23 cellular contexts compared by ENCODE assay signal in genomic region chr16:86591270-86591669, GRCh38. TPM values are rescaled to one million over a fixed set of nuclear protein-coding genes. Genes with fewer than 3 reads are reported as not detected.
DNase-seq lines count a peak whose midpoint lies in the region; ATAC-seq, FAIRE-seq and TF ChIP-seq lines count a peak whose summit lies in the region.
"Had no signal": no experiment of that assay in that cellular context is flagged by ENCODE, and none has a peak within 500 bp of the region (broad histone marks: within the 10 kb centered on the region; RNA-seq: fewer than 3 reads in every experiment).

No MANE protein-coding gene starts in this region.

- DNase-seq in Calu3 (no peak), HTR-8/SVneo (ENCODE audit: insufficient read length, low spot score) (no peak), ascending aorta (ENCODE audit: low spot score in 2 of 2) (peak in 1 of 2 donors; percentile 40), thoracic aorta (ENCODE audit: low spot score) (no peak), GM19240 (ENCODE audit: insufficient read length, low spot score) (no peak)
- DNase-seq in activated CD8-positive, alpha-beta T cell treated with anti-CD3 and anti-CD28 coated beads, Interleukin-2, amount 10 ng/mL, durations not matched to agents 7 days and 5 days, result no peak
- DNase-seq in CD4-positive, alpha-beta memory T cell, result no peak
- DNase-seq: ACHN; H9; Karpas-422; NCI-H1105; NCI-H2029; NCI-H446 treated with DMSO at 0.1 percent for 48 hours; NCI-H526; NCI-H82; NK-92 treated with Interleukin-12 subunit alpha and Interleukin-12 subunit beta, amount 100 ng/mL, for 24 hours; SHP77 treated with DMSO at 0.1 percent for 48 hours had no signal

- H3K27me3 ChIP-seq in ascending aorta, result no peaks in the 10 kb centered on the region
- H3K27me3 ChIP-seq in thoracic aorta (replicated peaks; ENCODE audit: insufficient read depth), result no peaks in the 10 kb centered on the region
- peaks cover 5% of the 10 kb centered on the region for H3K27me3 ChIP-seq in CD4-positive, alpha-beta memory T cell (ENCODE audit: insufficient read depth, low read length)

- peak; percentile 52 for FAIRE-seq in HTR-8/SVneo (lab: Jason Lieb, UNC)
- FAIRE-seq: D721Med, GM18507 had no signal

- BruUV-seq in Calu3 (replicated peaks; lab: Mats Ljungman, UMichigan), result no TSS peak

- intact Hi-C loops in Calu3 (cut with micrococcal nuclease; ENCODE audit: unreplicated experiment), result no loop called here
- intact Hi-C loops in ascending aorta (cut with DNase I), result no loop called here
- intact Hi-C loops in CD4-positive, alpha-beta memory T cell (cut with micrococcal nuclease), result no loop called here

- TF ChIP-seq CTCF in Calu3 (IDR thresholded peaks at IDR 0.05; ENCODE audit: unreplicated experiment) (no peak), ascending aorta (IDR thresholded peaks at IDR 0.05) (no peak), thoracic aorta (IDR thresholded peaks at IDR 0.05) (no peak)

- no peaks in the 10 kb centered on the region for H3K9me3 ChIP-seq in ascending aorta
- no peaks in the 10 kb centered on the region for H3K9me3 ChIP-seq in thoracic aorta
- no peaks in the 10 kb centered on the region for H3K9me3 ChIP-seq in CD4-positive, alpha-beta memory T cell (ENCODE audit: control insufficient read depth in 1 of 2, low read length in 2 of 2)

- H3K9me3 Mint-ChIP-seq in Calu3 (ENCODE audit: low read depth, unreplicated experiment), result peaks cover 5% of the 10 kb centered on the region
- no peaks in the 10 kb centered on the region for H3K9me3 Mint-ChIP-seq in activated CD8-positive, alpha-beta T cell treated with anti-CD3 and anti-CD28 coated beads, Interleukin-2, amount 10 ng/mL, durations not matched to agents 7 days and 5 days (ENCODE audit: insufficient read depth)
- peaks cover 0 to 2% (median 0%) of the 10 kb centered on the region in 8 donors for H3K9me3 Mint-ChIP-seq in CD4-positive, alpha-beta memory T cell
- H3K9me3 Mint-ChIP-seq: GM23338, H9 had no signal

- H3K4me3 Mint-ChIP-seq in Calu3 (ENCODE audit: low read depth, unreplicated experiment), result no peak overlapping the region
- H3K4me3 Mint-ChIP-seq in activated CD8-positive, alpha-beta T cell treated with anti-CD3 and anti-CD28 coated beads, Interleukin-2, amount 10 ng/mL, durations not matched to agents 7 days and 5 days, result no peak overlapping the region
- no peak overlapping the region for H3K4me3 Mint-ChIP-seq in CD4-positive, alpha-beta memory T cell
- H3K4me3 Mint-ChIP-seq: GM23338, H9 had no signal

- no peaks in the 10 kb centered on the region for H3K36me3 Mint-ChIP-seq in Calu3 (ENCODE audit: insufficient read depth, unreplicated experiment)
- no peaks in the 10 kb centered on the region for H3K36me3 Mint-ChIP-seq in activated CD8-positive, alpha-beta T cell treated with anti-CD3 and anti-CD28 coated beads, Interleukin-2, amount 10 ng/mL, durations not matched to agents 7 days and 5 days (ENCODE audit: low read depth)
- no peaks in the 10 kb centered on the region for H3K36me3 Mint-ChIP-seq in CD4-positive, alpha-beta memory T cell

- H3K27ac ChIP-seq in ascending aorta, result peak overlapping the region; percentile 95 to 99
- H3K27ac ChIP-seq in thoracic aorta, result peak overlapping the region; percentile 76 to 91
- H3K27ac ChIP-seq in CD4-positive, alpha-beta memory T cell (ENCODE audit: low read depth, low read length), result no peak overlapping the region
- H3K27ac ChIP-seq: RWPE1, SK-N-MC had no signal

- peak overlapping the region; percentile 12 for H3K27ac Mint-ChIP-seq in Calu3 (ENCODE audit: unreplicated experiment)
- no peak overlapping the region for H3K27ac Mint-ChIP-seq in activated CD8-positive, alpha-beta T cell treated with anti-CD3 and anti-CD28 coated beads, Interleukin-2, amount 10 ng/mL, durations not matched to agents 7 days and 5 days
- H3K27ac Mint-ChIP-seq in CD4-positive, alpha-beta memory T cell, result peak overlapping the region in 1 of 7 donors; percentile 22
- H3K27ac Mint-ChIP-seq: GM23338, H9 had no signal

- POLR2A ChIA-PET in activated CD8-positive, alpha-beta T cell treated with anti-CD3 and anti-CD28 coated beads, Interleukin-2, amount 10 ng/mL, durations not matched to agents 7 days and 5 days (lab: Charles Lee), result no interaction called here
- POLR2A ChIA-PET in CD4-positive, alpha-beta memory T cell (lab: Charles Lee; ENCODE audit: partially characterized antibody), result no interaction called here

- H3K4me1 ChIP-seq in ascending aorta (peaks cover 16 to 76% of the 10 kb centered on the region in 2 donors), thoracic aorta (ENCODE audit: control insufficient read depth in 1 of 2, low read depth in 2 of 2) (peaks cover 53 to 97% of the 10 kb centered on the region in 2 donors)
- no peaks in the 10 kb centered on the region for H3K4me1 ChIP-seq in CD4-positive, alpha-beta memory T cell (ENCODE audit: insufficient read depth, low read length)

- H3K4me3 ChIP-seq in ascending aorta (no peak overlapping the region), thoracic aorta (no peak overlapping the region)
- H3K4me3 ChIP-seq in CD4-positive, alpha-beta memory T cell (ENCODE audit: low read length in 2 of 2), result no peak overlapping the region
- H3K4me3 ChIP-seq: GM23338, SK-N-MC had no signal

- CTCF ChIA-PET in Calu3 (lab: Charles Lee), result interaction anchor here (0.8 to 1.4 kb wide), 2 partner anchors 15 to 17 kb away, joined by 3 to 10 read pairs; no protein-coding TSS in a partner anchor
- CTCF ChIA-PET in activated CD8-positive, alpha-beta T cell treated with anti-CD3 and anti-CD28 coated beads, Interleukin-2, amount 10 ng/mL, durations not matched to agents 7 days and 5 days (lab: Charles Lee), result no interaction called here
- CTCF ChIA-PET in CD4-positive, alpha-beta memory T cell (lab: Charles Lee; ENCODE audit: partially characterized antibody), result no interaction called here

- peaks cover 8% of the 10 kb centered on the region for H3K4me1 Mint-ChIP-seq in Calu3 (ENCODE audit: low read depth, unreplicated experiment)
- H3K4me1 Mint-ChIP-seq in activated CD8-positive, alpha-beta T cell treated with anti-CD3 and anti-CD28 coated beads, Interleukin-2, amount 10 ng/mL, durations not matched to agents 7 days and 5 days (ENCODE audit: low read depth), result peaks cover 7% of the 10 kb centered on the region
- H3K4me1 Mint-ChIP-seq in CD4-positive, alpha-beta memory T cell, result peaks cover 0 to 5% (median 2%) of the 10 kb centered on the region in 4 donors

- ATAC-seq in thoracic aorta (ENCODE audit: insufficient number of reproducible peaks, low FRiP score, low read depth) (no peak), HG02870 (IDR thresholded peaks at IDR 0.05; ENCODE audit: unreplicated experiment) (no peak)
- no peak for ATAC-seq in activated CD8-positive, alpha-beta T cell treated with anti-CD3 and anti-CD28 coated beads, Interleukin-2, amount 10 ng/mL, durations not matched to agents 7 days and 5 days
- ATAC-seq: GM23338 had no signal

- H3K27me3 Mint-ChIP-seq in Calu3 (ENCODE audit: unreplicated experiment), result peaks cover 9% of the 10 kb centered on the region
- H3K27me3 Mint-ChIP-seq in activated CD8-positive, alpha-beta T cell treated with anti-CD3 and anti-CD28 coated beads, Interleukin-2, amount 10 ng/mL, durations not matched to agents 7 days and 5 days (ENCODE audit: low read depth), result peaks cover 28% of the 10 kb centered on the region
- peaks cover 13 to 32% of the 10 kb centered on the region in 2 donors for H3K27me3 Mint-ChIP-seq in CD4-positive, alpha-beta memory T cell

- no peaks in the 10 kb centered on the region for H3K36me3 ChIP-seq in ascending aorta
- no peaks in the 10 kb centered on the region for H3K36me3 ChIP-seq in thoracic aorta
- H3K36me3 ChIP-seq in CD4-positive, alpha-beta memory T cell (ENCODE audit: insufficient read depth, low read length), result no peaks in the 10 kb centered on the region

RNA-seq across cellular contexts. Expression of gene FOXL1, which starts 12.9 kb away (rescaled TPM):
- 13.3 and 14.5 TPM in 2 replicates for total RNA-seq in Calu3 (2022)
- 35.7 TPM for total RNA-seq in ascending aorta
- total RNA-seq in thoracic aorta, result 10 to 100 TPM; 52.1 to 52.8 TPM
- total RNA-seq in activated CD8-positive, alpha-beta T cell treated with anti-CD3 and anti-CD28 coated beads, Interleukin-2, amount 10 ng/mL, durations not matched to agents 7 days and 5 days, result not detected
- total RNA-seq in CD4-positive, alpha-beta memory T cell, result not detected
- polyA plus RNA-seq in CD4-positive, alpha-beta memory T cell, result not detected
- polyA plus RNA-seq: GM23338 had no signal

RNA-seq across cellular contexts. Expression of gene FOXC2, which starts 24.6 kb away (rescaled TPM):
- total RNA-seq in Calu3 (2022), result 8.7 and 10.9 TPM in 2 replicates
- total RNA-seq in ascending aorta, result 57.2 TPM
- total RNA-seq in thoracic aorta, result 10 to 100 TPM; 54.5 to 60.7 TPM
- not detected for total RNA-seq in activated CD8-positive, alpha-beta T cell treated with anti-CD3 and anti-CD28 coated beads, Interleukin-2, amount 10 ng/mL, durations not matched to agents 7 days and 5 days
- total RNA-seq in CD4-positive, alpha-beta memory T cell, result not detected
- not detected for polyA plus RNA-seq in CD4-positive, alpha-beta memory T cell
- total RNA-seq: GM23338, H9 had no signal

RNA-seq across cellular contexts. Expression of gene MTHFSD, which starts 36.2 kb away (rescaled TPM):
- total RNA-seq in Calu3 (2022), result 47.8 and 48.9 TPM in 2 replicates
- total RNA-seq in ascending aorta, result 44.1 TPM
- 10 to 100 TPM; 25.0 to 30.8 TPM for total RNA-seq in thoracic aorta
- 10 to 100 TPM; 22.8 to 25.9 TPM for total RNA-seq in activated CD8-positive, alpha-beta T cell treated with anti-CD3 and anti-CD28 coated beads, Interleukin-2, amount 10 ng/mL, durations not matched to agents 7 days and 5 days
- total RNA-seq in CD4-positive, alpha-beta memory T cell, result 10 to 100 TPM; 39.7 to 41.6 TPM
- 10 to 100 TPM; 12.5 to 20.1 TPM for polyA plus RNA-seq in CD4-positive, alpha-beta memory T cell

Comparison
In these comparisons a context has a peak if more than half of its experiments do, and no peak if none do; other contexts are left out.
1. RNA of gene FOXL1, which starts 12.9 kb away (total RNA-seq): 52.1 to 52.8 TPM in thoracic aorta, 35.7 TPM in ascending aorta (single experiment) and 13.3 to 14.5 TPM in Calu3; not detected in activated CD8-positive, alpha-beta T cell treated with anti-CD3 and anti-CD28 coated beads, Interleukin-2, amount 10 ng/mL, durations not matched to agents 7 days and 5 days and not detected in CD4-positive, alpha-beta memory T cell; every median in the first group is over 10 times any median in the second.